ENCODE assay signal across 8 cellular contexts in genomic region chr14:92690171-92691011, GRCh38. TPM values are rescaled to one million over a fixed set of nuclear protein-coding genes. Genes with fewer than 3 reads are reported as not detected.
DNase-seq lines count a peak whose midpoint lies in the region; ATAC-seq and TF ChIP-seq lines count a peak whose summit lies in the region.

No MANE protein-coding gene starts in this region.

- H3K9me3 ChIP-seq in CD8-positive, alpha-beta memory T cell (ENCODE audit: low read length), result no peaks in the 10 kb centered on the region

- H3K27ac ChIP-seq in C4-2B, result no peak overlapping the region
- H3K27ac ChIP-seq in GM23338 (ENCODE audit: low read depth), result no peak overlapping the region
- H3K27ac ChIP-seq in CD8-positive, alpha-beta memory T cell (ENCODE audit: low read depth, low read length), result no peak overlapping the region

- POLR2A ChIA-PET in CD8-positive, alpha-beta memory T cell (lab: Charles Lee), result interaction anchor here (0.5 to 0.6 kb wide), 2 partner anchors 52 to 176 kb away, joined by 3 to 4 read pairs; no protein-coding TSS in a partner anchor

- TF ChIP-seq CTCF in C4-2B (conservative IDR thresholded peaks at IDR 0.05), result peak; percentile 91
- peak; percentile 24 to 62; a peak in 3 of 4 replicates for TF ChIP-seq CTCF in GM23338 (conservative IDR thresholded peaks at IDR 0.05; ENCODE audit: low read depth in 2 of 2)
- TF ChIP-seq CTCF in osteocyte (IDR thresholded peaks at IDR 0.05), result peak; percentile 43

- no peak overlapping the region for H3K27ac Mint-ChIP-seq in GM23338
- H3K27ac Mint-ChIP-seq in osteocyte (ENCODE audit: unreplicated experiment), result no peak overlapping the region
- H3K27ac Mint-ChIP-seq in CD8-positive, alpha-beta memory T cell, result peak overlapping the region in 2 of 8 donors; percentile 43 to 54
- H3K27ac Mint-ChIP-seq in activated naive CD4-positive, alpha-beta T cell treated with anti-CD3 and anti-CD28 coated beads, Interleukin-2, amount 10 ng/mL, durations not matched to agents 7 days and 5 days, result no peak overlapping the region

- H2AFZ ChIP-seq in GM23338, result no peak overlapping the region

- no peaks in the 10 kb centered on the region for H3F3A ChIP-seq in GM23338 (replicated peaks; ENCODE audit: low read depth)

- H4K20me1 ChIP-seq in GM23338 (replicated peaks; ENCODE audit: insufficient read depth), result no peaks in the 10 kb centered on the region

- H3K27me3 ChIP-seq in GM23338 (ENCODE audit: insufficient read depth), result peaks cover 23% of the 10 kb centered on the region
- H3K27me3 ChIP-seq in CD8-positive, alpha-beta memory T cell (ENCODE audit: insufficient read depth, low read length, poor library complexity, severe bottlenecking), result no peaks in the 10 kb centered on the region

- peak; percentile 33 for DNase-seq in GM23338 (ENCODE audit: low spot score)
- peak; percentile 81 for DNase-seq in NCI-H69 (lab: John Stamatoyannopoulos, UW)
- DNase-seq in dermis microvascular lymphatic vessel endothelial cell (ENCODE audit: low read depth in 2 of 2), result peak; percentile 16 to 68
- no peak for DNase-seq in osteocyte (ENCODE audit: extremely low spot score, unreplicated experiment)
- DNase-seq in CD8-positive, alpha-beta memory T cell, result no peak
- DNase-seq in activated naive CD4-positive, alpha-beta T cell treated with anti-CD3 and anti-CD28 coated beads, Interleukin-2, amount 10 ng/mL, durations not matched to agents 7 days and 5 days, result no peak

- no peaks in the 10 kb centered on the region for H3K79me2 ChIP-seq in GM23338 (replicated peaks; ENCODE audit: insufficient read depth)

- CTCF ChIA-PET in CD8-positive, alpha-beta memory T cell (lab: Charles Lee), result interaction anchor here (1.0 to 2.4 kb wide), 6 partner anchors 10 to 87 kb away, joined by 3 to 12 read pairs (median 5); no protein-coding TSS in a partner anchor
- CTCF ChIA-PET in activated naive CD4-positive, alpha-beta T cell treated with anti-CD3 and anti-CD28 coated beads, Interleukin-2, amount 10 ng/mL, durations not matched to agents 7 days and 5 days (lab: Charles Lee), result interaction anchor here (0.7 to 2.6 kb wide), 9 partner anchors 9 to 567 kb away, joined by 3 to 11 read pairs (median 4); no protein-coding TSS in a partner anchor

- H3K4me1 ChIP-seq in GM23338 (ENCODE audit: insufficient read depth), result no peaks in the 10 kb centered on the region
- peaks cover 27% of the 10 kb centered on the region for H3K4me1 ChIP-seq in CD8-positive, alpha-beta memory T cell (ENCODE audit: insufficient read depth, low read length)

- H3K27me3 Mint-ChIP-seq in GM23338 (ENCODE audit: insufficient read depth, low read depth, poor library complexity), result peaks cover 32% of the 10 kb centered on the region
- H3K27me3 Mint-ChIP-seq in osteocyte (ENCODE audit: unreplicated experiment), result no peaks in the 10 kb centered on the region
- peaks cover 0 to 2% of the 10 kb centered on the region in 2 donors for H3K27me3 Mint-ChIP-seq in CD8-positive, alpha-beta memory T cell
- H3K27me3 Mint-ChIP-seq in activated naive CD4-positive, alpha-beta T cell treated with anti-CD3 and anti-CD28 coated beads, Interleukin-2, amount 10 ng/mL, durations not matched to agents 7 days and 5 days, result peaks cover 13% of the 10 kb centered on the region

- no peak overlapping the region for H3K4me2 ChIP-seq in GM23338

- no peaks in the 10 kb centered on the region for H3K9me3 Mint-ChIP-seq in GM23338
- H3K9me3 Mint-ChIP-seq in osteocyte (ENCODE audit: unreplicated experiment), result no peaks in the 10 kb centered on the region
- no peaks in the 10 kb centered on the region for H3K9me3 Mint-ChIP-seq in CD8-positive, alpha-beta memory T cell
- H3K9me3 Mint-ChIP-seq in activated naive CD4-positive, alpha-beta T cell treated with anti-CD3 and anti-CD28 coated beads, Interleukin-2, amount 10 ng/mL, durations not matched to agents 7 days and 5 days, result no peaks in the 10 kb centered on the region

- no peaks in the 10 kb centered on the region for H3K36me3 ChIP-seq in GM23338 (ENCODE audit: insufficient read depth)
- H3K36me3 ChIP-seq in CD8-positive, alpha-beta memory T cell (ENCODE audit: insufficient read depth, low read length), result peaks cover 12% of the 10 kb centered on the region

- H3K36me3 Mint-ChIP-seq in GM23338 (ENCODE audit: low read depth) (no peaks in the 10 kb centered on the region), osteocyte (ENCODE audit: unreplicated experiment) (peaks cover 3% of the 10 kb centered on the region)
- H3K36me3 Mint-ChIP-seq in CD8-positive, alpha-beta memory T cell, result peaks cover 0 to 38% (median 0%) of the 10 kb centered on the region in 3 donors
- peaks cover 20% of the 10 kb centered on the region for H3K36me3 Mint-ChIP-seq in activated naive CD4-positive, alpha-beta T cell treated with anti-CD3 and anti-CD28 coated beads, Interleukin-2, amount 10 ng/mL, durations not matched to agents 7 days and 5 days

- ATAC-seq in GM23338 (no peak), HG03342 (IDR thresholded peaks at IDR 0.05; ENCODE audit: unreplicated experiment) (no peak)

- H3K4me1 Mint-ChIP-seq in GM23338 (no peaks in the 10 kb centered on the region), osteocyte (ENCODE audit: unreplicated experiment) (peaks cover 1% of the 10 kb centered on the region)
- H3K4me1 Mint-ChIP-seq in CD8-positive, alpha-beta memory T cell, result peaks cover 14 to 22% (median 19%) of the 10 kb centered on the region in 3 donors
- H3K4me1 Mint-ChIP-seq in activated naive CD4-positive, alpha-beta T cell treated with anti-CD3 and anti-CD28 coated beads, Interleukin-2, amount 10 ng/mL, durations not matched to agents 7 days and 5 days, result peaks cover 15% of the 10 kb centered on the region

- H3K4me3 ChIP-seq in GM23338, result no peak overlapping the region
- no peak overlapping the region for H3K4me3 ChIP-seq in CD8-positive, alpha-beta memory T cell (ENCODE audit: low read length)

- H3K4me3 Mint-ChIP-seq in GM23338, result no peak overlapping the region
- H3K4me3 Mint-ChIP-seq in osteocyte (ENCODE audit: unreplicated experiment), result no peak overlapping the region
- H3K4me3 Mint-ChIP-seq in CD8-positive, alpha-beta memory T cell, result no peak overlapping the region
- no peak overlapping the region for H3K4me3 Mint-ChIP-seq in activated naive CD4-positive, alpha-beta T cell treated with anti-CD3 and anti-CD28 coated beads, Interleukin-2, amount 10 ng/mL, durations not matched to agents 7 days and 5 days

- no peaks in the 10 kb centered on the region for H3K9me2 ChIP-seq in GM23338 (ENCODE audit: insufficient read depth)

TF ChIP-seq in GM23338, 12 proteins besides CTCF, POLR2A, EP300 and RAD21 (continues in another document):
- TF ChIP-seq REST (IDR thresholded peaks at IDR 0.05; ENCODE audit: unreplicated experiment) (no peak), NANOG (IDR thresholded peaks at IDR 0.05; ENCODE audit: borderline replicate concordance) (no peak), ZNF331 (CRISPR knock-in tag; IDR thresholded peaks at IDR 0.05; ENCODE audit: low read depth) (no peak), EZH2 (IDR thresholded peaks at IDR 0.05; ENCODE audit: low read depth, unreplicated experiment) (no peak), POLR2AphosphoS5 (IDR thresholded peaks at IDR 0.05; ENCODE audit: low read depth) (no peak), JUNB (IDR thresholded peaks at IDR 0.05; ENCODE audit: unreplicated experiment) (no peak), STAT1 (IDR thresholded peaks at IDR 0.05; ENCODE audit: unreplicated experiment) (no peak), ZNF114 (CRISPR knock-in tag; IDR thresholded peaks at IDR 0.05) (no peak), CREB1 (CRISPR knock-in tag; IDR thresholded peaks at IDR 0.05; ENCODE audit: low read depth) (no peak), ETS1 (IDR thresholded peaks at IDR 0.05) (no peak), EZH2phosphoT487 (IDR thresholded peaks at IDR 0.05; ENCODE audit: unreplicated experiment) (no peak)

RNA-seq across cellular contexts. Expression of gene LGMN, which starts 58.0 kb away (rescaled TPM):
- total RNA-seq in GM23338 (2014; rRNA removed; shearing (Covaris generic)), result 83.5 and 120 TPM in 2 replicates
- 60.0 and 62.9 TPM in 2 replicates for polyA plus RNA-seq in GM23338 (2016; fragmentation: Nextera tagmentation; extraction: Ambion mirVana)
- 52.6 and 209 TPM in 2 replicates for total RNA-seq in dermis microvascular lymphatic vessel endothelial cell
- 65.0 and 66.3 TPM in 2 replicates for total RNA-seq in osteocyte
- 1 to 10 TPM; 6.0 to 7.0 TPM for total RNA-seq in CD8-positive, alpha-beta memory T cell
- 7.0 TPM for polyA plus RNA-seq in CD8-positive, alpha-beta memory T cell

Comparison
In these comparisons a context has a peak if more than half of its experiments do, and no peak if none do; other contexts are left out.
1. DNase-seq: peak in GM23338 (single experiment), NCI-H69 (single experiment) and dermis microvascular lymphatic vessel endothelial cell (2 of 2); none in osteocyte (single experiment), CD8-positive, alpha-beta memory T cell (0 of 5) and activated naive CD4-positive, alpha-beta T cell treated with anti-CD3 and anti-CD28 coated beads, Interleukin-2, amount 10 ng/mL, durations not matched to agents 7 days and 5 days (single experiment).
2. Peak in every context shown above with its lines, with median percentiles within 50 percentile points of each other: CTCF ChIP-seq.